ENCODE assay signal across 9 cellular contexts in genomic region chr16:62190426-62190825, GRCh38.
DNase-seq lines count a peak whose midpoint lies in the region; ATAC-seq and TF ChIP-seq lines count a peak whose summit lies in the region.
"Had no signal": no experiment of that assay in that cellular context is flagged by ENCODE, and none has a peak within 500 bp of the region (broad histone marks: within the 10 kb centered on the region; RNA-seq: fewer than 3 reads in every experiment).

No MANE protein-coding gene starts in this region.

- peaks cover 4% of the 10 kb centered on the region for H3K9me3 ChIP-seq in neural cell (ENCODE audit: low read length)
- H3K9me3 ChIP-seq in CD8-positive, alpha-beta T cell (ENCODE audit: low read length): no peaks in the 10 kb centered on the region

- H3K27me3 ChIP-seq in neural cell (ENCODE audit: insufficient read depth, low read depth, low read length): no peaks in the 10 kb centered on the region
- H3K27me3 ChIP-seq in CD8-positive, alpha-beta T cell (ENCODE audit: insufficient read depth, low read length): no peaks in the 10 kb centered on the region

- no peaks in the 10 kb centered on the region for H3F3A ChIP-seq in neural cell (ENCODE audit: insufficient read depth, low read length, poor library complexity, severe bottlenecking)

- no peak for TF ChIP-seq EP300 in neural cell (conservative IDR thresholded peaks at IDR 0.05; ENCODE audit: poor library complexity, severe bottlenecking)

- H3K9ac ChIP-seq in neural cell (ENCODE audit: low read length): no peak overlapping the region

- H3K4me3 ChIP-seq in GM12865 (ENCODE audit: low read depth, low read length): no peak overlapping the region
- no peak overlapping the region for H3K4me3 ChIP-seq in NB4 (ENCODE audit: low read depth, low read length)
- H3K4me3 ChIP-seq in cardiac fibroblast (replicated peaks in 1 of 2; ENCODE audit: low read depth in 2 of 2, low read length in 2 of 2): no peak overlapping the region
- H3K4me3 ChIP-seq in neural cell (ENCODE audit: low read length): no peak overlapping the region
- no peak overlapping the region for H3K4me3 ChIP-seq in CD8-positive, alpha-beta T cell (ENCODE audit: low read depth, low read length)

- no peaks in the 10 kb centered on the region for H3K36me3 Mint-ChIP-seq in CD8-positive, alpha-beta T cell

- H2AFZ ChIP-seq in neural cell (ENCODE audit: low read depth, low read length): no peak overlapping the region

- H3K27ac Mint-ChIP-seq in CD8-positive, alpha-beta T cell: no peak overlapping the region

- H3K4me1 ChIP-seq in CD8-positive, alpha-beta T cell (ENCODE audit: insufficient read depth, low read length): no peaks in the 10 kb centered on the region

- CTCF ChIA-PET in CD8-positive, alpha-beta T cell (lab: Charles Lee): no interaction called here

- POLR2A ChIA-PET in CD8-positive, alpha-beta T cell (lab: Charles Lee): no interaction called here

- ATAC-seq in CD8-positive, alpha-beta T cell: no peak

- TF ChIP-seq CTCF in GM12865 (IDR thresholded peaks at IDR 0.05; ENCODE audit: insufficient read depth, low read depth, low read length, missing control alignments) (peak; percentile 44), NB4 (IDR thresholded peaks at IDR 0.05; ENCODE audit: low read depth, low read length) (peak; percentile 70), cardiac fibroblast (IDR thresholded peaks at IDR 0.05; ENCODE audit: low read depth, low read length) (peak; percentile 7), neural cell (IDR thresholded peaks at IDR 0.05; ENCODE audit: poor library complexity, severe bottlenecking) (peak; percentile 72)
- no peak for TF ChIP-seq CTCF in CD8-positive, alpha-beta T cell (IDR thresholded peaks at IDR 0.05)

- H4K20me1 ChIP-seq in neural cell (ENCODE audit: insufficient read depth): no peaks in the 10 kb centered on the region

- DNase-seq in GM12865 (ENCODE audit: low read depth): peak; percentile 15
- DNase-seq in NB4 (ENCODE audit: low read depth): peak; percentile 28
- DNase-seq in cardiac fibroblast (ENCODE audit: low read depth in 2 of 2): peak in 1 of 2 donors; percentile 1
- DNase-seq in CD8-positive, alpha-beta T cell: no peak
- no peak for DNase-seq in CD1c-positive myeloid dendritic cell (ENCODE audit: extremely low spot score)
- no peak for DNase-seq in activated CD4-positive, CD25-positive, alpha-beta regulatory T cell (lab: John Stamatoyannopoulos, UW)
- DNase-seq: stimulated activated CD4-positive, alpha-beta T cell treated with anti-CD3 and anti-CD28 coated beads, Interleukin-2, amount 100 ng/mL, for 24 hours; T1000 had no signal

- H3K9me3 Mint-ChIP-seq in CD8-positive, alpha-beta T cell: peaks cover 17% of the 10 kb centered on the region

- TF ChIP-seq RAD21 in neural cell (conservative IDR thresholded peaks at IDR 0.05): peak; percentile 76

- no peak overlapping the region for H3K4me2 ChIP-seq in neural cell (ENCODE audit: low read length)

- intact Hi-C loops in CD8-positive, alpha-beta T cell (cut with DNase I, micrococcal nuclease): no loop called here

- no peak overlapping the region for H3K4me3 Mint-ChIP-seq in CD8-positive, alpha-beta T cell

- H3K36me3 ChIP-seq in neural cell (ENCODE audit: insufficient read depth, low read length): no peaks in the 10 kb centered on the region
- H3K36me3 ChIP-seq in CD8-positive, alpha-beta T cell (ENCODE audit: insufficient read depth, low read length): no peaks in the 10 kb centered on the region

- TF ChIP-seq POLR2A in NB4 (IDR thresholded peaks at IDR 0.05; ENCODE audit: extremely low read depth, insufficient read length): no peak

- H3K4me1 Mint-ChIP-seq in CD8-positive, alpha-beta T cell (ENCODE audit: low read depth): no peaks in the 10 kb centered on the region

- H3K79me2 ChIP-seq in neural cell (replicated peaks; ENCODE audit: insufficient read depth, low read length): no peaks in the 10 kb centered on the region

- H3K9me2 ChIP-seq in neural cell (ENCODE audit: insufficient read depth, low read length): no peaks in the 10 kb centered on the region

- H3K27ac ChIP-seq in neural cell (ENCODE audit: low read length): no peak overlapping the region
- no peak overlapping the region for H3K27ac ChIP-seq in CD8-positive, alpha-beta T cell (ENCODE audit: low read depth, low read length)

- no peaks in the 10 kb centered on the region for H3K27me3 Mint-ChIP-seq in CD8-positive, alpha-beta T cell (ENCODE audit: low read depth)

TF ChIP-seq in neural cell, 6 proteins besides CTCF, POLR2A, EP300 and RAD21:
- TF ChIP-seq SMC3 (conservative IDR thresholded peaks at IDR 0.05; ENCODE audit: poor library complexity): peak; percentile 81
- TF ChIP-seq EZH2 (IDR thresholded peaks at IDR 0.05; ENCODE audit: borderline replicate concordance, insufficient read depth, low read length, poor library complexity, severe bottlenecking): no peak
- no peak for TF ChIP-seq POLR2AphosphoS5 (IDR thresholded peaks at IDR 0.05)
TF ChIP-seq in neural cell: peak in this region for 1.

Comparison
In these comparisons a context has a peak if more than half of its experiments do, and no peak if none do; other contexts are left out.
1. DNase-seq: peak in GM12865 (single experiment) and NB4 (single experiment); none in CD8-positive, alpha-beta T cell (0 of 7), CD1c-positive myeloid dendritic cell (single experiment) and activated CD4-positive, CD25-positive, alpha-beta regulatory T cell (0 of 4).